ENCODE assay signal across 27 cellular contexts in genomic region chr11:134677338-134677948, GRCh38.
"Had no signal": no experiment of that assay in that cellular context is flagged by ENCODE, and none has a peak within 500 bp of the region (broad histone marks: within the 10 kb centered on the region; RNA-seq: fewer than 3 reads in every experiment).

No MANE protein-coding gene starts in this region.

- H3K4me1 ChIP-seq: ascending aorta, SJCRH30 had no signal

- H3K27me3 Mint-ChIP-seq: activated CD4-positive, alpha-beta T cell treated with anti-CD3 and anti-CD28 coated beads, Interleukin-2, amount 10 ng/mL, durations not matched to agents 24 days and 14 days; activated naive CD8-positive, alpha-beta T cell treated with anti-CD3 and anti-CD28 coated beads, Interleukin-2, amount 10 ng/mL, durations not matched to agents 7 days and 5 days had no signal

- H3K4me3 Mint-ChIP-seq: activated CD4-positive, alpha-beta T cell treated with anti-CD3 and anti-CD28 coated beads, Interleukin-2, amount 10 ng/mL, durations not matched to agents 24 days and 14 days; activated CD8-positive, alpha-beta T cell treated with anti-CD3 and anti-CD28 coated beads for 36 hours; activated naive CD4-positive, alpha-beta T cell treated with anti-CD3 and anti-CD28 coated beads, Interleukin-2, amount 50 U/mL, for 24 hours; activated naive CD8-positive, alpha-beta T cell treated with anti-CD3 and anti-CD28 coated beads, Interleukin-2, amount 10 ng/mL, durations not matched to agents 7 days and 5 days; activated T-cell treated with anti-CD3 and anti-CD28 coated beads, Interleukin-2, amount 50 U/mL, for 72 hours; activated T-helper 17 cell treated with anti-CD3 and anti-CD28 coated beads, Interleukin-2, amount 50 U/mL, for 72 hours had no signal

- H3K4me3 ChIP-seq: ascending aorta, K562, SJCRH30, SK-N-MC had no signal

- H3K27ac Mint-ChIP-seq: activated CD4-positive, alpha-beta T cell treated with anti-CD3 and anti-CD28 coated beads, Interleukin-2, amount 10 ng/mL, durations not matched to agents 24 days and 14 days; activated CD8-positive, alpha-beta T cell treated with anti-CD3 and anti-CD28 coated beads for 36 hours; activated naive CD4-positive, alpha-beta T cell treated with anti-CD3 and anti-CD28 coated beads, Interleukin-2, amount 50 U/mL, for 24 hours; activated naive CD8-positive, alpha-beta T cell treated with anti-CD3 and anti-CD28 coated beads, Interleukin-2, amount 10 ng/mL, durations not matched to agents 7 days and 5 days; activated T-cell treated with anti-CD3 and anti-CD28 coated beads, Interleukin-2, amount 50 U/mL, for 72 hours; activated T-helper 17 cell treated with anti-CD3 and anti-CD28 coated beads, Interleukin-2, amount 50 U/mL, for 72 hours had no signal

- H3K27ac ChIP-seq: ascending aorta, SJCRH30, SK-N-MC had no signal

- H3K9me3 ChIP-seq: ascending aorta, SJCRH30 had no signal

- H3K36me3 Mint-ChIP-seq: activated naive CD4-positive, alpha-beta T cell treated with anti-CD3 and anti-CD28 coated beads, Interleukin-2, amount 50 U/mL, for 24 hours; activated naive CD8-positive, alpha-beta T cell treated with anti-CD3 and anti-CD28 coated beads, Interleukin-2, amount 10 ng/mL, durations not matched to agents 7 days and 5 days had no signal

- H3K4me1 Mint-ChIP-seq: activated CD4-positive, alpha-beta T cell treated with anti-CD3 and anti-CD28 coated beads, Interleukin-2, amount 10 ng/mL, durations not matched to agents 24 days and 14 days; activated naive CD4-positive, alpha-beta T cell treated with anti-CD3 and anti-CD28 coated beads, Interleukin-2, amount 50 U/mL, for 24 hours; activated naive CD8-positive, alpha-beta T cell treated with anti-CD3 and anti-CD28 coated beads, Interleukin-2, amount 10 ng/mL, durations not matched to agents 7 days and 5 days; activated T-helper 17 cell treated with anti-CD3 and anti-CD28 coated beads, Interleukin-2, amount 50 U/mL, for 72 hours had no signal

- DNase-seq: activated CD4-positive, alpha-beta T cell treated with anti-CD3 and anti-CD28 coated beads, Interleukin-2, amount 10 ng/mL, durations not matched to agents 24 days and 14 days; activated CD4-positive, alpha-beta T cell treated with anti-CD3 and anti-CD28 coated beads, Interleukin-2, amount 50 U/mL, for 4 hours; activated CD8-positive, alpha-beta T cell treated with anti-CD3 and anti-CD28 coated beads for 36 hours; activated gamma-delta T cell; activated naive CD4-positive, alpha-beta T cell treated with Interleukin-2 at 50 U/mL for 16 hours; activated naive CD8-positive, alpha-beta T cell treated with anti-CD3 and anti-CD28 coated beads, Interleukin-2, amount 10 ng/mL, durations not matched to agents 7 days and 5 days; activated T-cell treated with anti-CD3 and anti-CD28 coated beads, Interleukin-2, amount 50 U/mL, for 1 hour; activated T-cell treated with anti-CD3 and anti-CD28 coated beads, Interleukin-2, amount 50 U/mL, for 72 hours; amygdala; NCI-H1105; NCI-H1417 treated with DMSO at 0.1 percent for 48 hours; NCI-H187 treated with DMSO at 0.1 percent for 48 hours; NCI-H2081; NCI-H2171 treated with DMSO at 0.1 percent for 48 hours; NCI-H2227 treated with DMSO at 0.1 percent for 48 hours; NCI-H446; NCI-H510A treated with DMSO at 0.1 percent for 48 hours; NCI-H526 treated with DMSO at 0.1 percent for 48 hours; NCI-H774; SHP77; SJCRH30; T1000 had no signal

- H3K36me3 ChIP-seq: ascending aorta, SJCRH30 had no signal

- H3K27me3 ChIP-seq: ascending aorta had no signal

- H3K9me3 Mint-ChIP-seq: activated CD4-positive, alpha-beta T cell treated with anti-CD3 and anti-CD28 coated beads, Interleukin-2, amount 10 ng/mL, durations not matched to agents 24 days and 14 days; activated CD8-positive, alpha-beta T cell treated with anti-CD3 and anti-CD28 coated beads for 36 hours; activated naive CD4-positive, alpha-beta T cell treated with anti-CD3 and anti-CD28 coated beads, Interleukin-2, amount 50 U/mL, for 24 hours; activated naive CD8-positive, alpha-beta T cell treated with anti-CD3 and anti-CD28 coated beads, Interleukin-2, amount 10 ng/mL, durations not matched to agents 7 days and 5 days; activated T-cell treated with anti-CD3 and anti-CD28 coated beads, Interleukin-2, amount 50 U/mL, for 72 hours; activated T-helper 17 cell treated with anti-CD3 and anti-CD28 coated beads, Interleukin-2, amount 50 U/mL, for 72 hours had no signal
